8 cellular contexts compared by ENCODE assay signal in the genomic region with DNA sequence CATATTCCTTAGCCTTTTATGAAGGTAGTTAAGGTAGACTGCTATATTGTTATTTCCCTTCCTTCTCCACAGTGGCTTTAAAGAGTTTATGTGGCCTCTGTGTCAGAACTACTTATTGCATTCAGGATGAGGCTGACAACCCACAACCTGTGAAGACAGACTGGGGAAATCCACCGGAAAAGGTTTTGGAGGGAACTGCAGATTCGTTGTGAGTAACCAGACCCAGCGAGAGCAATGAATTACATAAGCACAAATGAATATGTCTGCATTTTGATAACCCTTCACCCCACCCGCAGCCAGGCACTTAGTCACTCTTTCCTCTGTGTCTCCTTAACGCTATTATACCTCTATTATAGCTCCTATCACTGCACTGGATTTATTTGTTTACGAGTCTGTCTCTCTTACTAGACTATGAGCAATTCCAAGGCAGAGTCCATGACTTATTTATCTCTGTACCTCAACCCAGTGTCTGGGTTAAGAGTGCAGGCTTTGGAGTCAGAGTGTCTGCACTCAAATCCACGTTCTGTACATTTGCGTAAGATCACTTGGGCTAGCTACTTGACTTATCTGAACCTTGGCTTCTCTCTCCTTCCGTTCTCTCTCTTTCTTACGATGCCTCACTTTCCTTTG. TPM values are rescaled to one million over a fixed set of nuclear protein-coding genes. Genes with fewer than 3 reads are reported as not detected.
DNase-seq lines count a peak whose midpoint lies in the region; ATAC-seq, FAIRE-seq and TF ChIP-seq lines count a peak whose summit lies in the region.

No MANE protein-coding gene starts in this region.

- no peaks in the 10 kb centered on the region for H3K27me3 Mint-ChIP-seq in activated naive CD8-positive, alpha-beta T cell treated with anti-CD3 and anti-CD28 coated beads, Interleukin-2, amount 50 U/mL, for 24 hours

- H3K4me3 Mint-ChIP-seq in activated naive CD8-positive, alpha-beta T cell treated with anti-CD3 and anti-CD28 coated beads, Interleukin-2, amount 50 U/mL, for 24 hours: peak overlapping the region; percentile 62

- TF ChIP-seq CTCF in pancreas (IDR thresholded peaks at IDR 0.05): no peak

- H3K36me3 Mint-ChIP-seq in activated naive CD8-positive, alpha-beta T cell treated with anti-CD3 and anti-CD28 coated beads, Interleukin-2, amount 50 U/mL, for 24 hours (ENCODE audit: low read depth): no peaks in the 10 kb centered on the region

- H3K4me3 ChIP-seq in pancreas: no peak overlapping the region

- peaks cover 7% of the 10 kb centered on the region for H3K4me1 Mint-ChIP-seq in activated naive CD8-positive, alpha-beta T cell treated with anti-CD3 and anti-CD28 coated beads, Interleukin-2, amount 50 U/mL, for 24 hours

- peak overlapping the region; percentile 94 for H3K27ac Mint-ChIP-seq in activated naive CD8-positive, alpha-beta T cell treated with anti-CD3 and anti-CD28 coated beads, Interleukin-2, amount 50 U/mL, for 24 hours

- H3K27me3 ChIP-seq in pancreas: no peaks in the 10 kb centered on the region

- H3K9me3 Mint-ChIP-seq in activated naive CD8-positive, alpha-beta T cell treated with anti-CD3 and anti-CD28 coated beads, Interleukin-2, amount 50 U/mL, for 24 hours: no peaks in the 10 kb centered on the region

- peak overlapping the region in 1 of 4 donors; percentile 20 for H3K27ac ChIP-seq in pancreas

- intact Hi-C loops in pancreas (cut with DNase I): no loop called here

- no peaks in the 10 kb centered on the region for H3K9me3 ChIP-seq in pancreas

- WGBS in pancreas, 2 donors: 72% methylated on average over 10 of the region's 10 CpGs

- H3K36me3 ChIP-seq in pancreas: no peaks in the 10 kb centered on the region

- H3K4me1 ChIP-seq in pancreas: peaks cover 0 to 9% (median 0%) of the 10 kb centered on the region in 3 donors

- DNase-seq in T-helper 1 cell (peak; percentile 61 to 93 (median 75)), pancreas (no peak), frontal cortex (ENCODE audit: low spot score in 2 of 2) (no peak), NCI-H1105 (lab: John Stamatoyannopoulos, UW) (no peak), DMS153 (lab: John Stamatoyannopoulos, UW) (no peak)
- DNase-seq in activated naive CD8-positive, alpha-beta T cell treated with anti-CD3 and anti-CD28 coated beads, Interleukin-2, amount 50 U/mL, for 24 hours: peak; percentile 55

- TF ChIP-seq POLR2A in GM18505 (IDR thresholded peaks at IDR 0.05; ENCODE audit: borderline replicate concordance, extremely low read depth, insufficient read depth, insufficient read length): no peak

- FAIRE-seq in pancreas (lab: Jason Lieb, UNC) (no peak), frontal cortex (lab: Jason Lieb, UNC) (no peak)

- ATAC-seq in GM18505 (IDR thresholded peaks at IDR 0.05; ENCODE audit: unreplicated experiment) (peak; percentile 39), HG03159 (IDR thresholded peaks at IDR 0.05; ENCODE audit: unreplicated experiment) (peak; percentile 45), pancreas (peak in 3 of 4 donors; percentile 36 to 49 (median 44))
- ATAC-seq in activated naive CD8-positive, alpha-beta T cell treated with anti-CD3 and anti-CD28 coated beads, Interleukin-2, amount 50 U/mL, for 24 hours: peak; percentile 85

RNA-seq across cellular contexts. Expression of gene KCTD16, which starts 19.2 kb away (rescaled TPM):
- total RNA-seq in pancreas: 1 to 10 TPM; 1.7 to 6.6 (median 3.7) TPM
- under 1 TPM; 0.57 to 0.99 TPM for polyA plus RNA-seq in pancreas
- 17.5 TPM for total RNA-seq in frontal cortex

RNA-seq across cellular contexts. Expression of gene YIPF5, which starts 19.5 kb away (rescaled TPM):
- 10 to 100 TPM; 27.0 to 41.6 (median 34.8) TPM for total RNA-seq in pancreas
- 10 to 100 TPM in 1 of 2 donors, 1 to 10 TPM in 1; 5.6 to 13.9 TPM for polyA plus RNA-seq in pancreas
- total RNA-seq in frontal cortex: 78.3 TPM

Comparison
In these comparisons a context has a peak if more than half of its experiments do, and no peak if none do; other contexts are left out.
1. DNase-seq: peak in T-helper 1 cell (5 of 5) and activated naive CD8-positive, alpha-beta T cell treated with anti-CD3 and anti-CD28 coated beads, Interleukin-2, amount 50 U/mL, for 24 hours (single experiment); none in pancreas (0 of 6), frontal cortex (0 of 2), NCI-H1105 (single experiment) and DMS153 (single experiment).
2. Peak in every context shown above with its lines, with median percentiles within 50 percentile points of each other: ATAC-seq.